27 cellular contexts compared by ENCODE assay signal in the genomic region with DNA sequence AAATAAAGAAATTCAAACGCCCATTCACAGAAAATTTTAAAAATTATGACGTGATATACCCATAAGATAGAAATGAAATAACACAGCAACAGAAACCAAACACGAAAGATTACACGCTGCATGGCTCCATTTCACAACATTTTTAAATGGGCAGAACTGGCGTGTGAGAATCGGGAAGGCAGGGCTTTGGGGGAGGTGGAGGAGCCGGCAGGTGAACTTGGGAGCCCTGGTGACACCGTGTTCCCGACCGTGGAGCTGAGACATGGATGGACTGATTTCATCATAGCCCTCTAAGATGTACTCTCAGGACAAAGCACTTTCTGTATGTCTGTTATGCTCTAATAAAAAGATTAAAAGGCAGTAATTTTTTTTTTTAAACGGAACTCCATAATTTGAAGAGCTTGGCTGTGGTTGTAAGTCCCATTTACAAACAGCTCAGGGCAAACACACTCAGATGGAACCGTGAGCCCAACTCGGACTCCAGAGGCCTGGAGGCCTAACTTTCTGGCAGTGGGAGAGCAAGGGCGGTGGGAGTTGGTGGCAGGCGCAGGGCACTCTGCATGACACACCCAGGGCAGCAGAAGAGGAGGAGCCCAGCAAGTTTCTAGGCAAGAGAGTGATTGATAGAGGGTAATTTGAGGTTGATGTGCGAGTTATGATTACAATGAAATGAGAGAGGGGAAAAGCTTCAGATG.
DNase-seq lines count a peak whose midpoint lies in the region; ATAC-seq and TF ChIP-seq lines count a peak whose summit lies in the region.
"Had no signal": no experiment of that assay in that cellular context is flagged by ENCODE, and none has a peak within 500 bp of the region (broad histone marks: within the 10 kb centered on the region; RNA-seq: fewer than 3 reads in every experiment).

No MANE protein-coding gene starts in this region.

- H3K9me3 Mint-ChIP-seq in glutamatergic neuron (ENCODE audit: unreplicated experiment): peaks cover 3% of the 10 kb centered on the region

- peaks cover 7% of the 10 kb centered on the region for H3K27me3 Mint-ChIP-seq in glutamatergic neuron (ENCODE audit: unreplicated experiment)

- in situ Hi-C loops in GM13977 (cut with MboI; ENCODE audit: low pct_unique_long_range_greater_than_20kb, low sequenced_read_pairs, unreplicated experiment): no loop called here

- H3K79me2 ChIP-seq in osteoblast (ENCODE audit: insufficient read depth, low read length): peaks cover under 1% of the 10 kb centered on the region

- H4K20me1 ChIP-seq in osteoblast (ENCODE audit: insufficient read depth, low read length): no peaks in the 10 kb centered on the region

- H3K9me3 ChIP-seq in BE2C (no peaks in the 10 kb centered on the region; the same call in 1 of the 2 replicates), osteoblast (ENCODE audit: low read depth, low read length) (peaks cover 10% of the 10 kb centered on the region)

- no peak overlapping the region for H3K4me3 Mint-ChIP-seq in glutamatergic neuron (ENCODE audit: unreplicated experiment)
- H3K4me3 Mint-ChIP-seq: activated CD4-positive, alpha-beta T cell treated with anti-CD3 and anti-CD28 coated beads, Interleukin-2, amount 10 ng/mL, durations not matched to agents 24 days and 14 days had no signal

- no peaks in the 10 kb centered on the region for H3K27me3 ChIP-seq in BE2C
- no peaks in the 10 kb centered on the region for H3K27me3 ChIP-seq in osteoblast (ENCODE audit: insufficient read depth, low read length)
- H3K27me3 ChIP-seq: BLaER1 treated with 17β-estradiol and CSF1 and Interleukin-3, amounts not matched to agents 10 nM and 100 nM; breast epithelium; transverse colon had no signal

- peaks cover 6% of the 10 kb centered on the region for H3K4me1 Mint-ChIP-seq in glutamatergic neuron (ENCODE audit: low read depth, unreplicated experiment)

- H3K4me1 ChIP-seq in BE2C (peaks cover 10% of the 10 kb centered on the region), osteoblast (ENCODE audit: insufficient read depth, low read length) (no peaks in the 10 kb centered on the region)
- H3K4me1 ChIP-seq: breast epithelium had no signal

- H3K4me3 ChIP-seq in BE2C (ENCODE audit: low read depth, low read length) (no peak overlapping the region), osteoblast (ENCODE audit: insufficient read depth, low read length) (no peak overlapping the region)
- H3K4me3 ChIP-seq: breast epithelium, coronary artery, smooth muscle cell, transverse colon had no signal

- H2AFZ ChIP-seq in osteoblast (ENCODE audit: low read length): no peak overlapping the region

- H3K27ac ChIP-seq in osteoblast (ENCODE audit: low read depth, low read length): no peak overlapping the region
- H3K27ac ChIP-seq: BLaER1 treated with 17β-estradiol and CSF1 and Interleukin-3, amounts not matched to agents 10 nM and 100 nM; breast epithelium; coronary artery; KMS-11; transverse colon had no signal

- peaks cover 35% of the 10 kb centered on the region for H3K36me3 Mint-ChIP-seq in glutamatergic neuron (ENCODE audit: unreplicated experiment)

- H3K36me3 ChIP-seq in BE2C (no peaks in the 10 kb centered on the region), osteoblast (ENCODE audit: insufficient read depth, low read length) (no peaks in the 10 kb centered on the region)
- H3K36me3 ChIP-seq: breast epithelium, transverse colon had no signal

- no peak overlapping the region for H3K4me2 ChIP-seq in osteoblast (ENCODE audit: insufficient read depth, low read length)
- H3K4me2 ChIP-seq: KMS-11, smooth muscle cell had no signal

- ATAC-seq in GM18868 (IDR thresholded peaks at IDR 0.05; ENCODE audit: unreplicated experiment): no peak
- ATAC-seq: PC-3 had no signal

- H3K27ac Mint-ChIP-seq in glutamatergic neuron (ENCODE audit: unreplicated experiment): peak overlapping the region; percentile 59
- H3K27ac Mint-ChIP-seq: activated CD4-positive, alpha-beta T cell treated with anti-CD3 and anti-CD28 coated beads, Interleukin-2, amount 10 ng/mL, durations not matched to agents 24 days and 14 days had no signal

- TF ChIP-seq CTCF in BE2C (IDR thresholded peaks at IDR 0.05; ENCODE audit: low read depth, low read length) (no peak), glutamatergic neuron (IDR thresholded peaks at IDR 0.05; ENCODE audit: partially characterized antibody, unreplicated experiment) (no peak), osteoblast (IDR thresholded peaks at IDR 0.05; ENCODE audit: extremely low read depth, low read depth, low read length) (no peak), GM13977 (IDR thresholded peaks at IDR 0.05; ENCODE audit: extremely low read depth, insufficient read depth, missing control alignments) (no peak)

- DNase-seq in BE2C (peak; percentile 1), DMS79 (lab: John Stamatoyannopoulos, UW) (peak; percentile 28), glutamatergic neuron (no peak), osteoblast (ENCODE audit: insufficient read length, low spot score, missing footprints) (peak; percentile 39), GM13977 (ENCODE audit: low spot score) (no peak), GM19240 (ENCODE audit: insufficient read length, low spot score) (no peak)
- DNase-seq: activated CD4-positive, alpha-beta T cell treated with anti-CD3 and anti-CD28 coated beads, Interleukin-2, amount 10 ng/mL, durations not matched to agents 24 days and 14 days; activated naive CD4-positive, alpha-beta T cell treated with Interleukin-2 at 50 U/mL for 16 hours; activated T-cell treated with anti-CD3 and anti-CD28 coated beads, Interleukin-2, amount 50 U/mL, for 48 hours; amygdala; effector memory CD4-positive, alpha-beta T cell; erythroblast; mesenchymal stem cell; NCI-H146; NCI-H524 treated with DMSO at 0.1 percent for 48 hours; NK-92 treated with Interleukin-12 subunit alpha and Interleukin-12 subunit beta, amount 100 ng/mL, for 24 hours; occipital lobe; PC-3; SHP77; stimulated activated CD4-positive, alpha-beta T cell treated with anti-CD3 and anti-CD28 coated beads, Interleukin-2, amount 100 ng/mL, for 24 hours; transverse colon had no signal

Comparison
In these comparisons a context has a peak if more than half of its experiments do, and no peak if none do; other contexts are left out.
1. DNase-seq: peak in BE2C (single experiment), DMS79 (single experiment) and osteoblast (single experiment); none in glutamatergic neuron (single experiment), GM13977 (single experiment) and GM19240 (single experiment).